8 cellular contexts compared by ENCODE assay signal in the genomic region with DNA sequence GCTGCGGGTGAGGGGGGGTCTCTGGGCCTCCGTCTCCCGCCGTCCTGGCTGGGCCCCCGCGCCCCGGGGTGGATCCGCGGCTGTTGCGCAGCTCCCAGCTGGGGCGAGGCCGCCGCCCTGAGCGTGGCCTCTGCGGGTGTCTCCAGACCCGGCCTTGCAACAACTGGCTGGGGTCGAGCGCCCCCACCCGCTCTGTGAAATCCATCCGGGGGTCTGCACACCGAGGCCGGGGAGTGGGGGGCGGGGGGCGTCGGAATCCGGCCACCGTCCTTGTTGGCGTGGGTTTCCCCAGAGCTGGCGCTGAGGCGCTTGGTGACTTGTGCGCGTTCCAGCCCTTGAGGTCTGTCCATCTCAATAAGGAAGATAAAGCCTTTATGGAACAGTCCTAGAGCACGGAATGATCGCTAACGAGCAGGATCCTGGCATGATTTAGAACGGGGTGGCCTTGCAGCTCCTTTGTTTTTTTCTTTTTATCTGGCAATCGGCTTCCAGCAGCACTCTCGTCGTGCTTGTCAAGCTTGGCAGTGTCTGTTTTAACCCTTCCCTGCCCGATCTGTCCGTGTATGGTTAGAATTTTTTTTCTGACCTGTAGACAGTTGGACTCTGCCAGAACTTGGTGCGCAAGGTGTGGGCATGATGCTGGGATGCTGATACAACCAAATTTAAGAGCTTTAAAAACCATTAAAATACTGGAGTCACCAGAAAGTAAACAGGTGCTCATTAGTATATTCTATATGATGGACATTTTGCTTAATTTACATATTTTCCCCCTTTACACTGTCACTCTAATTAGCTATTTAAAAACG. TPM values are rescaled to one million over a fixed set of nuclear protein-coding genes. Genes with fewer than 3 reads are reported as not detected.
DNase-seq lines count a peak whose midpoint lies in the region; ATAC-seq and TF ChIP-seq lines count a peak whose summit lies in the region.

No MANE protein-coding gene starts in this region.

- H3K9me3 ChIP-seq in PC-3 (ENCODE audit: low read length) (no peaks in the 10 kb centered on the region), parathyroid adenoma (ENCODE audit: control insufficient read depth, low read length) (no peaks in the 10 kb centered on the region)

- ATAC-seq in GM19438 (IDR thresholded peaks at IDR 0.05; ENCODE audit: low read depth, unreplicated experiment): peak; percentile 44
- peak; percentile 26 for ATAC-seq in HG03457 (IDR thresholded peaks at IDR 0.05; ENCODE audit: unreplicated experiment)
- peak; percentile 21 for ATAC-seq in PC-3
- ATAC-seq in left ventricle myocardium superior: peak; percentile 58

- H3K36me3 ChIP-seq in PC-3 (ENCODE audit: low read depth, low read length): no peaks in the 10 kb centered on the region; the same call in 1 of the 2 replicates
- H3K36me3 ChIP-seq in parathyroid adenoma (ENCODE audit: control insufficient read depth, insufficient read depth, low read length): no peaks in the 10 kb centered on the region

- H3K4me2 ChIP-seq in PC-3 (ENCODE audit: low read length) (peak overlapping the region; percentile 94), parathyroid adenoma (ENCODE audit: low read length) (peak overlapping the region; percentile 68)

- H3K4me3 ChIP-seq in PC-3 (ENCODE audit: low read length): peak overlapping the region; percentile 97
- H3K4me3 ChIP-seq in parathyroid adenoma (ENCODE audit: low read depth, low read length): peak overlapping the region; percentile 88

- POLR2A ChIA-PET in PC-3 (lab: Charles Lee; ENCODE audit: unreplicated experiment): interaction anchor here (0.5 to 1.1 kb wide), 11 partner anchors 11 to 842 kb away, joined by 3 to 26 read pairs (median 4); partner anchors contain the start of gene BFSP1

- H3K79me2 ChIP-seq in PC-3 (ENCODE audit: low read length): peaks cover 68% of the 10 kb centered on the region
- H3K79me2 ChIP-seq in parathyroid adenoma: peaks cover 37% of the 10 kb centered on the region

- TSS peak; percentile 32 for BruUV-seq in PC-3 (replicated peaks; lab: Mats Ljungman, UMichigan)

- H3K9me2 ChIP-seq in PC-3 (replicated peaks; ENCODE audit: low read length): no peaks in the 10 kb centered on the region

- peak overlapping the region; percentile 96 for H3K9ac ChIP-seq in PC-3 (ENCODE audit: low read length)
- H3K9ac ChIP-seq in parathyroid adenoma: peak overlapping the region; percentile 98

- H3K4me1 ChIP-seq in PC-3 (ENCODE audit: insufficient read depth, low read length) (peaks cover 31% of the 10 kb centered on the region), parathyroid adenoma (peaks cover 3% of the 10 kb centered on the region)

- DNase-seq in DMS114 treated with DMSO at 0.1 percent for 48 hours (lab: John Stamatoyannopoulos, UW; ENCODE audit: unreplicated experiment): peak; percentile 16
- peak; percentile 49 for DNase-seq in PC-3
- DNase-seq in anterior cingulate cortex (lab: John Stamatoyannopoulos, UW): peak in 34 of 58 donors; percentile 22 to 81 (median 53)
- peak; percentile 71 for DNase-seq in left ventricle myocardium superior
- no peak for DNase-seq in 8988T

- peaks cover 46% of the 10 kb centered on the region for H4K20me1 ChIP-seq in PC-3 (ENCODE audit: low read length)

- TF ChIP-seq CTCF in PC-3 (conservative IDR thresholded peaks at IDR 0.05; ENCODE audit: low read depth, low read length): peak; percentile 32; the same call in 1 of the 2 replicates
- no peak for TF ChIP-seq CTCF in parathyroid adenoma (IDR thresholded peaks at IDR 0.05)

- peak overlapping the region; percentile 89 for H3K27ac ChIP-seq in PC-3 (ENCODE audit: low read length)
- H3K27ac ChIP-seq in parathyroid adenoma: peak overlapping the region; percentile 98

- no peak overlapping the region for H2AFZ ChIP-seq in PC-3 (ENCODE audit: low read length)
- H2AFZ ChIP-seq in parathyroid adenoma: peak overlapping the region; percentile 94

- H3F3A ChIP-seq in PC-3 (ENCODE audit: low read length, unreplicated experiment): no peaks in the 10 kb centered on the region

- intact Hi-C loops in PC-3 (cut with micrococcal nuclease) (no loop called here), left ventricle myocardium superior (cut with micrococcal nuclease) (no loop called here)

- CTCF ChIA-PET in PC-3 (lab: Charles Lee): interaction anchor here (0.8 to 1.3 kb wide), 3 partner anchors 13 to 65 kb away, joined by 3 to 8 read pairs (median 3); no protein-coding TSS in a partner anchor

- H3K27me3 ChIP-seq in PC-3 (ENCODE audit: low read length): no peaks in the 10 kb centered on the region
- no peaks in the 10 kb centered on the region for H3K27me3 ChIP-seq in parathyroid adenoma (ENCODE audit: control insufficient read depth, insufficient read depth, low read length)

RNA-seq across cellular contexts. Expression of gene DSTN, which starts 0.7 kb away (rescaled TPM):
- total RNA-seq in PC-3 (2014; rRNA removed): 177 and 182 TPM in 2 replicates
- total RNA-seq in left ventricle myocardium superior: 836 TPM

RNA-seq across cellular contexts. Expression of gene BFSP1, which starts 39.4 kb away (rescaled TPM):
- total RNA-seq in PC-3 (2014; rRNA removed) (2.2 and 2.7 TPM in 2 replicates), left ventricle myocardium superior (0.55 TPM)
